Comparison of ENCODE assay signal across 8 cellular contexts in the genomic region with DNA sequence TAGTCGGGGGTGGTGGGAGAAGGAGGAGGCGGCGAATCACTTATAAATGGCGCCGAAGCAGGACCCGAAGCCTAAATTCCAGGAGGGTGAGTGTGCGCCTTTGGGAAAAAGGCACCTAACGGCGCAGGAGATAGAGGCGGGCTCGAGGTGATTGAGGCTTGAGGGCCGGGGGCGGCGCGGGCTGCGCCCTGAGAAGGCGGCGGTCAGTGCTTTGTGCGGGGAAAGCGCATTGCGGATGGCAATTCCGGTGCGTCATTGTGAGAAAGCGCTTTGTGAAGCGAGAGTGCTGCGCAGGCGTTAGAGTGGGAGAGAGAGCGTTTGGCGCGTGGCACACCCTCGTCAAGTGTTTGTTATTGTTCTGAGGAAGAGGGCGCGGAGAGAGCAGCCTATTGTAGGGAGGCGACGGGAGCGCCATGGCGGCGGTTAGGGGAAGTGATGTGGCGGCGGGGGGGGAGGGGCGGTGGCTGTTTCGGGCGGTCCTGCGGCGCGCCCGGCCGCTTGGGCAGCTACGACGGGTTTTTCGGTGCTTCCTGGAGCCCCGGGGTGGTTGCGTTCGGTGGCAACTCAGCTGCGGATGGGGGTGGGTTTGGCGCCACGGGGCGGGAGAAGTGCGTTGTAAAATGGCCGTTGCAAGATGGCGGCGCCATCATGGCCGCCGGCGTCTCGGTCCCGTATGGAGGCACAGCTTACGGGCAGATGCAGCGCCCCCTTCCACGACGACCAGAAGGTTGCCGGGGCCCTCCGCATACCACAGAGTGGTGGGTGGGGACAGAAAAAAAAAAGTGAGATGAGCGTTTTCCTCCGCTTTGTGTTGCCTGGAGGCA. TPM values are rescaled to one million over a fixed set of nuclear protein-coding genes. Genes with fewer than 3 reads are reported as not detected.
DNase-seq lines count a peak whose midpoint lies in the region; ATAC-seq and TF ChIP-seq lines count a peak whose summit lies in the region.

No MANE protein-coding gene starts in this region.

- H3K36me3 Mint-ChIP-seq in activated CD4-positive, alpha-beta memory T cell treated with anti-CD3 and anti-CD28 coated beads for 36 hours, result peaks cover 20% of the 10 kb centered on the region

- H3K9ac ChIP-seq in duodenal mucosa (ENCODE audit: low read depth in 1 of 2, low read length in 2 of 2), result peak overlapping the region; percentile 100

- peak overlapping the region; percentile 100 for H3K27ac ChIP-seq in duodenal mucosa (ENCODE audit: low read depth, low read length)
- H3K27ac ChIP-seq in lower lobe of right lung, result peak overlapping the region; percentile 100

- CTCF ChIA-PET in activated CD4-positive, alpha-beta memory T cell treated with anti-CD3 and anti-CD28 coated beads for 36 hours (lab: Charles Lee), result interaction anchor here (0.6 to 2.9 kb wide), 8 partner anchors 10 to 117 kb away, joined by 3 to 16 read pairs (median 4); no protein-coding TSS in a partner anchor

- intact Hi-C loops in activated CD4-positive, alpha-beta memory T cell treated with anti-CD3 and anti-CD28 coated beads for 36 hours (cut with micrococcal nuclease), result loop anchor here (1.0 to 10.0 kb wide), 6 partner anchors 13 to 1102 kb away; a partner anchor contains a TSS
- intact Hi-C loops in lower lobe of right lung (cut with DNase I), result no loop called here

- H3K9me3 ChIP-seq in duodenal mucosa (ENCODE audit: control insufficient read depth in 1 of 2, low read length in 2 of 2) (no peaks in the 10 kb centered on the region), lower lobe of right lung (no peaks in the 10 kb centered on the region)

- DNase-seq in CD1c-positive myeloid dendritic cell (ENCODE audit: extremely low spot score) (peak; percentile 93), NCI-H69 (lab: John Stamatoyannopoulos, UW) (peak; percentile 93), lower lobe of right lung (peak; percentile 89)
- DNase-seq in activated CD4-positive, alpha-beta memory T cell treated with anti-CD3 and anti-CD28 coated beads for 36 hours, result peak; percentile 94
- DNase-seq in stimulated activated CD4-positive, alpha-beta T cell treated with anti-CD3 and anti-CD28 coated beads, TNF-alpha, amount 100 ng/mL, for 1 hour (ENCODE audit: low read depth in 3 of 3, low spot score in 1 of 3), result peak; percentile 75 to 79 (median 76)

- TF ChIP-seq CTCF in lower lobe of right lung (IDR thresholded peaks at IDR 0.05), result peak; percentile 52

- peak overlapping the region; percentile 90 for H3K4me3 Mint-ChIP-seq in activated CD4-positive, alpha-beta memory T cell treated with anti-CD3 and anti-CD28 coated beads for 36 hours

- POLR2A ChIA-PET in activated CD4-positive, alpha-beta memory T cell treated with anti-CD3 and anti-CD28 coated beads for 36 hours (lab: Charles Lee), result interaction anchor here (0.5 to 1.6 kb wide), 7 partner anchors 12 to 113 kb away, joined by 3 to 12 read pairs (median 3); no protein-coding TSS in a partner anchor

- H3K4me1 ChIP-seq in duodenal mucosa (ENCODE audit: control insufficient read depth in 1 of 2, insufficient read depth in 2 of 2, low read length in 2 of 2) (peaks cover 24 to 25% of the 10 kb centered on the region in 2 donors), lower lobe of right lung (peaks cover 41% of the 10 kb centered on the region)

- H3K9me3 Mint-ChIP-seq in activated CD4-positive, alpha-beta memory T cell treated with anti-CD3 and anti-CD28 coated beads for 36 hours, result no peaks in the 10 kb centered on the region

- no peaks in the 10 kb centered on the region for H3K27me3 ChIP-seq in duodenal mucosa (ENCODE audit: control insufficient read depth in 1 of 2, insufficient read depth in 2 of 2, low read length in 2 of 2)
- H3K27me3 ChIP-seq in lower lobe of right lung (ENCODE audit: low read depth), result no peaks in the 10 kb centered on the region

- H3K27me3 Mint-ChIP-seq in activated CD4-positive, alpha-beta memory T cell treated with anti-CD3 and anti-CD28 coated beads for 36 hours, result no peaks in the 10 kb centered on the region

- peaks cover 37% of the 10 kb centered on the region for H3K4me1 Mint-ChIP-seq in activated CD4-positive, alpha-beta memory T cell treated with anti-CD3 and anti-CD28 coated beads for 36 hours (ENCODE audit: low read depth)

- peak; percentile 63 for ATAC-seq in GM19372 (IDR thresholded peaks at IDR 0.05; ENCODE audit: low read depth, unreplicated experiment)
- peak; percentile 65 for ATAC-seq in HG03521 (IDR thresholded peaks at IDR 0.05; ENCODE audit: unreplicated experiment)
- ATAC-seq in lower lobe of right lung, result peak; percentile 86 to 87

- no peaks in the 10 kb centered on the region for H3K36me3 ChIP-seq in duodenal mucosa (ENCODE audit: control insufficient read depth in 1 of 2, insufficient read depth in 2 of 2, low read length in 2 of 2)
- no peaks in the 10 kb centered on the region for H3K36me3 ChIP-seq in lower lobe of right lung

- peak overlapping the region; percentile 99 for H3K27ac Mint-ChIP-seq in activated CD4-positive, alpha-beta memory T cell treated with anti-CD3 and anti-CD28 coated beads for 36 hours

- peak overlapping the region; percentile 89 to 94 for H3K4me3 ChIP-seq in duodenal mucosa (ENCODE audit: low read depth in 1 of 2, low read length in 2 of 2)
- peak overlapping the region; percentile 90 for H3K4me3 ChIP-seq in lower lobe of right lung

RNA-seq across cellular contexts. Expression of a gene that starts 0.5 kb away (rescaled TPM):
- total RNA-seq in activated CD4-positive, alpha-beta memory T cell treated with anti-CD3 and anti-CD28 coated beads for 36 hours, result 100 to 1,000 TPM; 262 TPM
- 289 TPM for total RNA-seq in lower lobe of right lung

Comparison
In these comparisons a context has a peak if more than half of its experiments do, and no peak if none do; other contexts are left out.
1. Peak in every context shown above with its lines: DNase-seq, ATAC-seq, H3K4me3 ChIP-seq and H3K27ac ChIP-seq.